Comparison of ENCODE assay signal across 20 cellular contexts in the genomic region with DNA sequence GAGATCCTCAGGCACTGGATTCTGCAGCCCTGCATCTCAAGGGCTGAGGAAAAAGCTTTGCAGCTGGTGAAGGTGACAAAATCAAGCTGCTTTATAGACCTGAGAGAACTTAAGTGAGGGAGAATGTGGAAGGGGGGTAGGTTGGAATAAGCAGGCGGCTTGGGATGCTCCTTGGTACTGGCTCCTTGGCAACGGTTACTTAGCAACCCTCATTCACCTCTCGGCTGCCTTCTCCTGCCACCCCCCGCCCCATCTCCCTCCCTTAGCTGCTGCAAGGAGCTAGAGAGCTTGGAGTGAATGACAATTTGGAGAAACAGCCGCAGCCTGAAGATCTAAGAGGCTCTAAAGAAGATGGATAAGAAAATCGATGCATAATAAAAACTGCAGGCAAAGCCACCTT. TPM values are rescaled to one million over a fixed set of nuclear protein-coding genes. Genes with fewer than 3 reads are reported as not detected.
DNase-seq lines count a peak whose midpoint lies in the region; ATAC-seq and FAIRE-seq lines count a peak whose summit lies in the region.
"Had no signal": no experiment of that assay in that cellular context is flagged by ENCODE, and none has a peak within 500 bp of the region (broad histone marks: within the 10 kb centered on the region; RNA-seq: fewer than 3 reads in every experiment).

No MANE protein-coding gene starts in this region.

- peaks cover 6% of the 10 kb centered on the region for H3K27me3 Mint-ChIP-seq in activated T-helper 1 cell treated with anti-CD3 and anti-CD28 coated beads, Interleukin-12 subunit alpha, Interleukin-12 subunit beta, Interleukin-2, Interleukin-4 antibody, amounts not matched to agents 30 ng/mL and 10 ng/mL and 1 ng/mL, durations not matched to agents 14 hours and 24 hours and 36 hours (ENCODE audit: insufficient read depth)

- intact Hi-C loops in head of caudate nucleus (cut with DNase I), result no loop called here
- intact Hi-C loops in activated T-helper 1 cell treated with anti-CD3 and anti-CD28 coated beads, Interleukin-12 subunit alpha, Interleukin-12 subunit beta, Interleukin-2, Interleukin-4 antibody, amounts not matched to agents 30 ng/mL and 10 ng/mL and 1 ng/mL, durations not matched to agents 14 hours and 24 hours and 36 hours (cut with micrococcal nuclease), result no loop called here

- no peaks in the 10 kb centered on the region for H3K9me3 Mint-ChIP-seq in activated T-helper 1 cell treated with anti-CD3 and anti-CD28 coated beads, Interleukin-12 subunit alpha, Interleukin-12 subunit beta, Interleukin-2, Interleukin-4 antibody, amounts not matched to agents 30 ng/mL and 10 ng/mL and 1 ng/mL, durations not matched to agents 14 hours and 24 hours and 36 hours
- H3K9me3 Mint-ChIP-seq: GM23338 had no signal

- FAIRE-seq in GM19239 (lab: Jason Lieb, UNC), result no peak
- FAIRE-seq: GM12878, GM18507 had no signal

- H3K36me3 Mint-ChIP-seq in activated T-helper 1 cell treated with anti-CD3 and anti-CD28 coated beads, Interleukin-12 subunit alpha, Interleukin-12 subunit beta, Interleukin-2, Interleukin-4 antibody, amounts not matched to agents 30 ng/mL and 10 ng/mL and 1 ng/mL, durations not matched to agents 14 hours and 24 hours and 36 hours (ENCODE audit: low read depth), result no peaks in the 10 kb centered on the region

- no peaks in the 10 kb centered on the region for H3K4me1 Mint-ChIP-seq in activated T-helper 1 cell treated with anti-CD3 and anti-CD28 coated beads, Interleukin-12 subunit alpha, Interleukin-12 subunit beta, Interleukin-2, Interleukin-4 antibody, amounts not matched to agents 30 ng/mL and 10 ng/mL and 1 ng/mL, durations not matched to agents 14 hours and 24 hours and 36 hours (ENCODE audit: low read depth)
- H3K4me1 Mint-ChIP-seq: GM23338 had no signal

- H3K27ac Mint-ChIP-seq in activated T-helper 1 cell treated with anti-CD3 and anti-CD28 coated beads, Interleukin-12 subunit alpha, Interleukin-12 subunit beta, Interleukin-2, Interleukin-4 antibody, amounts not matched to agents 30 ng/mL and 10 ng/mL and 1 ng/mL, durations not matched to agents 14 hours and 24 hours and 36 hours, result no peak overlapping the region
- H3K27ac Mint-ChIP-seq: GM23338 had no signal

- ATAC-seq in HG03565 (IDR thresholded peaks at IDR 0.05; ENCODE audit: unreplicated experiment), result no peak
- ATAC-seq: GM12878, GM23338 had no signal

- no peak overlapping the region for H3K4me3 Mint-ChIP-seq in activated T-helper 1 cell treated with anti-CD3 and anti-CD28 coated beads, Interleukin-12 subunit alpha, Interleukin-12 subunit beta, Interleukin-2, Interleukin-4 antibody, amounts not matched to agents 30 ng/mL and 10 ng/mL and 1 ng/mL, durations not matched to agents 14 hours and 24 hours and 36 hours
- H3K4me3 Mint-ChIP-seq: GM23338 had no signal

- DNase-seq in DMS79 treated with DMSO at 0.1 percent for 48 hours (lab: John Stamatoyannopoulos, UW), result peak; percentile 3
- no peak for DNase-seq in DMS79 (lab: John Stamatoyannopoulos, UW)
- peak in 37 of 56 donors; percentile 2 to 74 (median 32) for DNase-seq in amygdala (lab: John Stamatoyannopoulos, UW)
- peak; percentile 42 to 97 (median 80) for DNase-seq in head of caudate nucleus
- DNase-seq in retina, result peak; percentile 65
- no peak for DNase-seq in GM19239 (ENCODE audit: insufficient read length, low spot score)
- DNase-seq in activated T-helper 1 cell treated with anti-CD3 and anti-CD28 coated beads, Interleukin-12 subunit alpha, Interleukin-12 subunit beta, Interleukin-2, Interleukin-4 antibody, amounts not matched to agents 30 ng/mL and 10 ng/mL and 1 ng/mL, durations not matched to agents 14 hours and 24 hours and 36 hours (ENCODE audit: low spot score), result no peak
- DNase-seq: 8988T, DMS153, KBM-7, NCI-H1092, NCI-H2029, NCI-H226, NCI-H774, SK-N-SH had no signal

RNA-seq across cellular contexts. Expression of a gene that starts 44.1 kb away (rescaled TPM):
- not detected in 2 replicates for total RNA-seq in activated T-helper 1 cell treated with anti-CD3 and anti-CD28 coated beads, Interleukin-12 subunit alpha, Interleukin-12 subunit beta, Interleukin-2, Interleukin-4 antibody, amounts not matched to agents 30 ng/mL and 10 ng/mL and 1 ng/mL, durations not matched to agents 14 hours and 24 hours and 36 hours
- total RNA-seq: GM12878, GM23338, M059J had no signal

Comparison
In these comparisons a context has a peak if more than half of its experiments do, and no peak if none do; other contexts are left out.
1. DNase-seq: peak in DMS79 treated with DMSO at 0.1 percent for 48 hours (single experiment), amygdala (37 of 56), head of caudate nucleus (42 of 42) and retina (single experiment); none in DMS79 (single experiment), GM19239 (single experiment) and activated T-helper 1 cell treated with anti-CD3 and anti-CD28 coated beads, Interleukin-12 subunit alpha, Interleukin-12 subunit beta, Interleukin-2, Interleukin-4 antibody, amounts not matched to agents 30 ng/mL and 10 ng/mL and 1 ng/mL, durations not matched to agents 14 hours and 24 hours and 36 hours (single experiment).